Comparison of ENCODE assay signal across 20 cellular contexts in genomic region chr5:179185256-179186091, GRCh38.
DNase-seq lines count a peak whose midpoint lies in the region; ATAC-seq and TF ChIP-seq lines count a peak whose summit lies in the region.
"Had no signal": no experiment of that assay in that cellular context is flagged by ENCODE, and none has a peak within 500 bp of the region (broad histone marks: within the 10 kb centered on the region; RNA-seq: fewer than 3 reads in every experiment).

No MANE protein-coding gene starts in this region.

- H3K27ac ChIP-seq in lower lobe of right lung = no peak overlapping the region
- H3K27ac ChIP-seq in dorsolateral prefrontal cortex = no peak overlapping the region
- H3K27ac ChIP-seq: KMS-11, SJCRH30 had no signal

- H3K27me3 ChIP-seq in lower lobe of right lung (ENCODE audit: low read depth) (peaks cover 9% of the 10 kb centered on the region), dorsolateral prefrontal cortex (peaks cover 0 to 15% (median 0%) of the 10 kb centered on the region in 45 donors)
- H3K27me3 ChIP-seq: SJCRH30 had no signal

- ATAC-seq in Right ventricle myocardium inferior (no peak), lower lobe of right lung (no peak), HG03045 (IDR thresholded peaks at IDR 0.05; ENCODE audit: unreplicated experiment) (no peak)
- ATAC-seq: HCT116, PC-3 had no signal

- H3K4me1 Mint-ChIP-seq in chondrocyte (ENCODE audit: low read depth) = no peaks in the 10 kb centered on the region
- H3K4me1 Mint-ChIP-seq in type B pancreatic cell (ENCODE audit: unreplicated experiment) = peaks cover 20% of the 10 kb centered on the region

- no peaks in the 10 kb centered on the region for H3K9me3 ChIP-seq in lower lobe of right lung
- H3K9me3 ChIP-seq: Caco-2, SJCRH30 had no signal

- H3K36me3 Mint-ChIP-seq in chondrocyte (ENCODE audit: low read depth) = peaks cover 3% of the 10 kb centered on the region
- H3K36me3 Mint-ChIP-seq in type B pancreatic cell = no peaks in the 10 kb centered on the region

- no peaks in the 10 kb centered on the region for H3K9me3 Mint-ChIP-seq in chondrocyte (ENCODE audit: low read depth)
- H3K9me3 Mint-ChIP-seq in type B pancreatic cell = no peaks in the 10 kb centered on the region

- peak; percentile 50 for DNase-seq in Right ventricle myocardium inferior (ENCODE audit: missing footprints)
- DNase-seq in cardiac septum (ENCODE audit: low spot score) = no peak
- peak; percentile 71 for DNase-seq in chondrocyte (ENCODE audit: low spot score)
- DNase-seq in lower lobe of right lung = peak; percentile 35
- no peak for DNase-seq in type B pancreatic cell (ENCODE audit: extremely low spot score, unreplicated experiment)
- no peak for DNase-seq in dorsolateral prefrontal cortex
- DNase-seq in SIG-M5 (lab: John Stamatoyannopoulos, UW) = no peak
- DNase-seq: 8988T, Caco-2, NCI-H1417, NCI-H187 treated with DMSO at 0.1 percent for 48 hours, NCI-H2227 treated with DMSO at 0.1 percent for 48 hours, NCI-H510A treated with DMSO at 0.1 percent for 48 hours, NCI-H774, PC-3, RPMI8226, SJCRH30 had no signal

- intact Hi-C loops in Right ventricle myocardium inferior (cut with DNase I) (no loop called here), cardiac septum (cut with DNase I) (no loop called here), lower lobe of right lung (cut with DNase I) (no loop called here), dorsolateral prefrontal cortex (cut with DNase I) (no loop called here)

- no peaks in the 10 kb centered on the region for H3K27me3 Mint-ChIP-seq in chondrocyte (ENCODE audit: low read depth)
- H3K27me3 Mint-ChIP-seq in type B pancreatic cell = no peaks in the 10 kb centered on the region

- H3K4me3 ChIP-seq in lower lobe of right lung (no peak overlapping the region), dorsolateral prefrontal cortex (no peak overlapping the region)
- H3K4me3 ChIP-seq: SJCRH30 had no signal

- no peak overlapping the region for H3K27ac Mint-ChIP-seq in chondrocyte (ENCODE audit: unreplicated experiment)
- H3K27ac Mint-ChIP-seq in type B pancreatic cell = peak overlapping the region; percentile 71

- H3K4me1 ChIP-seq in lower lobe of right lung = no peaks in the 10 kb centered on the region
- H3K4me1 ChIP-seq: Caco-2, SJCRH30 had no signal

- H3K36me3 ChIP-seq in lower lobe of right lung = no peaks in the 10 kb centered on the region
- H3K36me3 ChIP-seq: SJCRH30 had no signal

- H3K4me3 Mint-ChIP-seq in chondrocyte (ENCODE audit: unreplicated experiment) (no peak overlapping the region), type B pancreatic cell (no peak overlapping the region)

- TF ChIP-seq CTCF in chondrocyte (IDR thresholded peaks at IDR 0.05) = no peak
- no peak for TF ChIP-seq CTCF in lower lobe of right lung (IDR thresholded peaks at IDR 0.05)
- TF ChIP-seq CTCF in type B pancreatic cell (conservative IDR thresholded peaks at IDR 0.05) = no peak
- no peak for TF ChIP-seq CTCF in dorsolateral prefrontal cortex (IDR thresholded peaks at IDR 0.05 in 54 of 56, conservative IDR thresholded peaks at IDR 0.05 in 2 of 56; ENCODE audit: low read depth in 1 of 56, partially characterized antibody in 56 of 56)

Comparison
In these comparisons a context has a peak if more than half of its experiments do, and no peak if none do; other contexts are left out.
1. DNase-seq: peak in Right ventricle myocardium inferior (single experiment), chondrocyte (single experiment) and lower lobe of right lung (single experiment); none in cardiac septum (single experiment), type B pancreatic cell (single experiment), dorsolateral prefrontal cortex (0 of 10) and SIG-M5 (single experiment).